20 cellular contexts compared by ENCODE assay signal in genomic region chr10:1408656-1409358, GRCh38.
"Had no signal": no experiment of that assay in that cellular context is flagged by ENCODE, and none has a peak within 500 bp of the region (broad histone marks: within the 10 kb centered on the region; RNA-seq: fewer than 3 reads in every experiment).

No MANE protein-coding gene starts in this region.

- DNase-seq: activated CD4-positive, alpha-beta T cell treated with anti-CD3 and anti-CD28 coated beads, Interleukin-2, amount 50 U/mL, for 4 hours; activated CD8-positive, alpha-beta memory T cell treated with anti-CD3 and anti-CD28 coated beads, Interleukin-2, amount 10 ng/mL, durations not matched to agents 7 days and 5 days; activated naive CD4-positive, alpha-beta T cell treated with anti-CD3 and anti-CD28 coated beads for 36 hours; activated T-cell treated with anti-CD3 and anti-CD28 coated beads, Interleukin-2, amount 50 U/mL, for 1 hour; body of pancreas; erythroblast; hypothalamus; ovary; psoas muscle; right cardiac atrium; small intestine; stimulated activated CD4-positive, alpha-beta T cell treated with anti-CD3 and anti-CD28 coated beads, Interleukin-4, amount 100 ng/mL, for 24 hours; T-helper 1 cell; T1000 had no signal

- H3K27ac ChIP-seq: body of pancreas, ovary, psoas muscle, thoracic aorta, upper lobe of left lung had no signal

- H3K9me3 ChIP-seq: body of pancreas, psoas muscle, thoracic aorta, upper lobe of left lung had no signal

- ATAC-seq: activated CD4-positive, CD25-positive, alpha-beta regulatory T cell treated with anti-CD3 and anti-CD28 coated beads, Interleukin-2, amount 50 U/mL, for 24 hours; activated CD8-positive, alpha-beta memory T cell treated with anti-CD3 and anti-CD28 coated beads, Interleukin-2, amount 10 ng/mL, durations not matched to agents 7 days and 5 days; activated T-helper 17 cell treated with anti-CD3 and anti-CD28 coated beads, Interleukin-2, amount 50 U/mL, for 72 hours; body of pancreas; psoas muscle; right cardiac atrium; SK-N-SH treated with all-trans-retinoic acid at 6 μM for 48 hours; stimulated activated effector memory CD8-positive, alpha-beta T cell treated with anti-CD3 and anti-CD28 coated beads, Interleukin-12 subunit alpha, Interleukin-12 subunit beta, amount 100 ng/mL, for 72 hours had no signal

- H3K4me3 ChIP-seq: body of pancreas, ovary, psoas muscle, thoracic aorta, upper lobe of left lung had no signal

- H3K27me3 ChIP-seq: body of pancreas, ovary, upper lobe of left lung had no signal

- H3K36me3 ChIP-seq: ovary, thoracic aorta, upper lobe of left lung had no signal

- H3K4me1 ChIP-seq: body of pancreas, psoas muscle, upper lobe of left lung had no signal
